ENCODE assay signal across 8 cellular contexts in the genomic region with DNA sequence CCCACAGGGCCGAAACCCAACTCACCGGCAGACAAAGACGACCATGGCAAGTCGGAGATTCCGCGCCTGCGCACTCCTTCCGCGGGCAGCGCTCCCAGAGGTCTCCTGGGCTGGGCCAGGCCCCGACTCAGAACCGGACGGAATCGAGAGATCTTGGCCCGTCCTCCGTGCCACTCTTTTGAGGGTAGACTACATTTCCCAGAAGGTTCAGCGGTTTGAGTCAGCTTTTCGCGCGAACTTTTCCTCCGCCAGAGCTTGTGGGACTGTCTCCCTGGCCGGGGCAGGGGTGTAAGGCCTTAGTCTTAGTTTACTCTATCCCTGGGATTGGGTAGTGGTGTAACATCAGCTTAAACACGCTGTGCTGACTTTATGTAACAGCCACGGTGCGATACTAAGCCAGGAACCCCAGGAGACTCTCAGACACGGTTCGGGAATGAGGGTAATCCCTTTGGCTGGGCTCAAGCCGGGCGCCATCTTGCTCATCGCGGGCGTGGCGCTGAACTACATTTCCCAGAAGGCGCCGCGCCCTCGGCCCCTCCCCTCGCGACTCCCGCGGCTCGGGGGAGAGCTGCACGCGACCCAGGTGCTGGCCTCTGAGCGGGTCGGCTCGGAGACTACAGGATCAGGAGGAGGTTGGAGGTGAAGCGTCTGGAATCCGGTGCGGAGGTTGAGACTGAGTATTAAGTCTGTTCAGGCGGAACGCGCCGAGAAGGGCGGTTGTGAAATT. TPM values are rescaled to one million over a fixed set of nuclear protein-coding genes. Genes with fewer than 3 reads are reported as not detected.
DNase-seq lines count a peak whose midpoint lies in the region; ATAC-seq and TF ChIP-seq lines count a peak whose summit lies in the region.

Gene ZNF260, minus strand, starts transcription at position 78 of the 727 bp plus-strand sequence. CDS start 13,033 bp downstream, outside the sequence.

- peak within 1 kb of the TSS; percentile 98 to 99 (median 98) for H3K4me3 Mint-ChIP-seq in nephron

- no peaks in the 10 kb centered on the region for H3K27me3 Mint-ChIP-seq in nephron (ENCODE audit: low read depth)

- H3K27ac Mint-ChIP-seq in nephron: peak within 1 kb of the TSS; percentile 99 to 100 (median 100)

- no peak for TF ChIP-seq CTCF in nephron (IDR thresholded peaks at IDR 0.05; ENCODE audit: unreplicated experiment in 3 of 3)

- H3K36me3 Mint-ChIP-seq in nephron (ENCODE audit: low read depth): peaks cover 81% of the 10 kb centered on the region

- peaks cover 58% of the 10 kb centered on the region for H3K9me3 Mint-ChIP-seq in nephron

- H3K4me1 Mint-ChIP-seq in nephron: peaks cover 14% of the 10 kb centered on the region

- peak; percentile 95 for ATAC-seq in stimulated activated naive CD8-positive, alpha-beta T cell treated with anti-CD3 and anti-CD28 coated beads, Interleukin-15, Interleukin-2, amounts not matched to agents 100 U/mL and 50 U/mL, for 24 hours

- DNase-seq in EL (peak; percentile 97), H4 (ENCODE audit: low spot score) (peak; percentile 96), M059J (ENCODE audit: low read depth) (peak; percentile 98), SHP77 (lab: John Stamatoyannopoulos, UW) (peak; percentile 92 to 93), activated gamma-delta T cell (lab: John Stamatoyannopoulos, UW) (peak; percentile 79), fibroblast of the conjunctiva (ENCODE audit: low read depth) (peak; percentile 96)
- DNase-seq in stimulated activated naive CD8-positive, alpha-beta T cell treated with anti-CD3 and anti-CD28 coated beads, Interleukin-15, Interleukin-2, amounts not matched to agents 100 U/mL and 50 U/mL, for 24 hours: peak; percentile 94

RNA-seq across cellular contexts. Expression of gene ZNF260, which starts in this region (rescaled TPM):
- total RNA-seq in H4 (2014; rRNA removed; shearing (Covaris generic)): 9.3 and 13.2 TPM in 2 replicates
- 9.1 and 10.2 TPM in 2 replicates for total RNA-seq in M059J (2014; rRNA removed; shearing (Covaris generic))

Comparison
In these comparisons a context has a peak if more than half of its experiments do, and no peak if none do; other contexts are left out.
1. Peak in every context shown above with its lines: DNase-seq and ATAC-seq.